In genomic region chr10:62130948-62131347, GRCh38 we compare ENCODE assay signal across 15 cellular contexts.
DNase-seq lines count a peak whose midpoint lies in the region; ATAC-seq, FAIRE-seq and TF ChIP-seq lines count a peak whose summit lies in the region.
"Had no signal": no experiment of that assay in that cellular context is flagged by ENCODE, and none has a peak within 500 bp of the region (broad histone marks: within the 10 kb centered on the region; RNA-seq: fewer than 3 reads in every experiment).

No MANE protein-coding gene starts in this region.

- H3K79me1 ChIP-seq in mesenchymal stem cell (replicated peaks; ENCODE audit: low read length, poor library complexity, severe bottlenecking): no peaks in the 10 kb centered on the region

- H3K27ac ChIP-seq in endothelial cell of umbilical vein (ENCODE audit: insufficient read depth, low read depth, low read length) (peak overlapping the region; percentile 78), mesenchymal stem cell (ENCODE audit: low read length, poor library complexity, severe bottlenecking) (no peak overlapping the region)
- H3K27ac ChIP-seq: suprapubic skin had no signal

- TF ChIP-seq CTCF in BJ (IDR thresholded peaks at IDR 0.05; ENCODE audit: insufficient read depth, low read depth, low read length) (no peak), endothelial cell of umbilical vein (IDR thresholded peaks at IDR 0.05; ENCODE audit: extremely low read depth in 1 of 2, insufficient read depth in 1 of 2, low read depth in 1 of 2, low read length in 2 of 2) (no peak)

- H3K4me3 ChIP-seq in BJ (ENCODE audit: low read depth, low read length): no peak overlapping the region
- H3K4me3 ChIP-seq in endothelial cell of umbilical vein (replicated peaks in 1 of 3; ENCODE audit: insufficient read depth in 1 of 3, low read depth in 1 of 3, low read length in 3 of 3): no peak overlapping the region
- H3K4me3 ChIP-seq in mesenchymal stem cell (ENCODE audit: insufficient read depth in 1 of 2, low read depth in 1 of 2, low read length in 2 of 2): no peak overlapping the region
- H3K4me3 ChIP-seq: suprapubic skin had no signal

- H3K18ac ChIP-seq in mesenchymal stem cell (ENCODE audit: low read depth in 1 of 2, low read length in 2 of 2): no peak overlapping the region

- no peak overlapping the region for H2AK5ac ChIP-seq in mesenchymal stem cell (ENCODE audit: low read length, severe bottlenecking)

- no peak overlapping the region for H3K23ac ChIP-seq in mesenchymal stem cell (ENCODE audit: low read length in 2 of 2)

- dilution Hi-C loops in endothelial cell of umbilical vein (cut with MboI; ENCODE audit: extremely low pct_ligation_motif_present, low sequenced_read_pairs): no loop called here

- H2BK15ac ChIP-seq in mesenchymal stem cell (ENCODE audit: low read depth, poor library complexity, severe bottlenecking): no peak overlapping the region

- H3K9me3 ChIP-seq in endothelial cell of umbilical vein (replicated peaks; ENCODE audit: control insufficient read depth, insufficient read depth, low read length): no peaks in the 10 kb centered on the region
- H3K9me3 ChIP-seq in mesenchymal stem cell (ENCODE audit: control insufficient read depth, low read length): peaks cover 5% of the 10 kb centered on the region
- H3K9me3 ChIP-seq: suprapubic skin had no signal

- H3K4me1 ChIP-seq in endothelial cell of umbilical vein (ENCODE audit: control insufficient read depth, extremely low read depth, insufficient read depth, low read length) (peaks cover 29% of the 10 kb centered on the region), mesenchymal stem cell (ENCODE audit: control insufficient read depth, insufficient read depth, low read depth, low read length) (no peaks in the 10 kb centered on the region)
- H3K4me1 ChIP-seq: suprapubic skin had no signal

- peak; percentile 51 for TF ChIP-seq POLR2A in endothelial cell of umbilical vein (IDR thresholded peaks at IDR 0.05; ENCODE audit: low read depth, low read length)

- H3K9me1 ChIP-seq in endothelial cell of umbilical vein (replicated peaks; ENCODE audit: control insufficient read depth, extremely low read depth, insufficient read depth, low read length): no peaks in the 10 kb centered on the region

- H3K14ac ChIP-seq in mesenchymal stem cell (ENCODE audit: low read length in 2 of 2): no peak overlapping the region

- no peak overlapping the region for H3K4ac ChIP-seq in mesenchymal stem cell (ENCODE audit: low read depth in 1 of 2, low read length in 2 of 2)

- DNase-seq in BJ (ENCODE audit: low read depth) (peak; percentile 85), RKO (ENCODE audit: low spot score) (peak; percentile 30), endothelial cell of umbilical vein (ENCODE audit: low read depth, low spot score) (peak; percentile 99), mesenchymal stem cell (peak; percentile 71), NCI-H345 (lab: John Stamatoyannopoulos, UW) (no peak), cortex of kidney (lab: John Stamatoyannopoulos, UW) (no peak), NCI-H187 treated with DMSO at 0.1 percent for 48 hours (lab: John Stamatoyannopoulos, UW) (no peak)
- DNase-seq: activated CD4-positive, alpha-beta T cell treated with anti-CD3 and anti-CD28 coated beads, Interleukin-2, amount 10 ng/mL, durations not matched to agents 7 days and 5 days; activated naive CD4-positive, alpha-beta T cell treated with anti-CD3 and anti-CD28 coated beads, Interleukin-2, amount 10 ng/mL, durations not matched to agents 7 days and 5 days; kidney glomerular epithelial cell; NCI-H1105; NCI-H774 had no signal

- CTCF ChIA-PET in BJ (lab: Yijun Ruan, JAX) (no interaction called here), endothelial cell of umbilical vein (lab: Charles Lee) (interaction anchor here (0.7 to 1.3 kb wide), 8 partner anchors 12 to 114 kb away, joined by 3 to 14 read pairs (median 3); no protein-coding TSS in a partner anchor)

- peak; percentile 98 for FAIRE-seq in endothelial cell of umbilical vein (lab: Jason Lieb, UNC)
- FAIRE-seq: GM12891 had no signal

- H3K36me3 ChIP-seq in BJ (ENCODE audit: control insufficient read depth, insufficient read depth, low read length) (no peaks in the 10 kb centered on the region), endothelial cell of umbilical vein (ENCODE audit: control insufficient read depth in 2 of 2, extremely low read depth in 1 of 2, insufficient read depth in 2 of 2, low read length in 2 of 2) (no peaks in the 10 kb centered on the region), mesenchymal stem cell (ENCODE audit: control insufficient read depth in 1 of 2, insufficient read depth in 2 of 2, low read depth in 1 of 2, low read length in 2 of 2) (no peaks in the 10 kb centered on the region)
- H3K36me3 ChIP-seq: suprapubic skin had no signal

- H2BK120ac ChIP-seq in mesenchymal stem cell (ENCODE audit: low read depth, low read length): no peak overlapping the region

- intact Hi-C loops in endothelial cell of umbilical vein (cut with micrococcal nuclease): loop anchor here (1.0 to 2.0 kb wide), 10 partner anchors 10 to 294 kb away; partner anchors contain the start of gene ARID5B

- ATAC-seq in GM21526 (IDR thresholded peaks at IDR 0.05; ENCODE audit: low FRiP score, unreplicated experiment): no peak

- H3K27me3 ChIP-seq in BJ (ENCODE audit: control insufficient read depth, insufficient read depth, low read length) (no peaks in the 10 kb centered on the region), endothelial cell of umbilical vein (ENCODE audit: control insufficient read depth in 2 of 2, insufficient read depth in 2 of 2, low read length in 2 of 2) (no peaks in the 10 kb centered on the region), mesenchymal stem cell (ENCODE audit: control insufficient read depth in 1 of 2, insufficient read depth in 1 of 2, low read length in 2 of 2) (no peaks in the 10 kb centered on the region)
- H3K27me3 ChIP-seq: suprapubic skin had no signal

- H2AFZ ChIP-seq in endothelial cell of umbilical vein (ENCODE audit: low read depth, low read length) (peak overlapping the region; percentile 20), mesenchymal stem cell (ENCODE audit: low read depth, low read length) (no peak overlapping the region)

- POLR2A ChIA-PET in BJ (lab: Charles Lee) (interaction anchor here (0.5 kb wide), 1 partner anchor 21 kb away, joined by 3 read pairs; no protein-coding TSS in a partner anchor), endothelial cell of umbilical vein (lab: Charles Lee) (interaction anchor here (1.3 kb wide), 1 partner anchor 48 kb away, joined by 3 read pairs; no protein-coding TSS in a partner anchor)

- H4K20me1 ChIP-seq in endothelial cell of umbilical vein (replicated peaks; ENCODE audit: control insufficient read depth, extremely low read depth, insufficient read depth, low read length): no peaks in the 10 kb centered on the region

- H3K9ac ChIP-seq in endothelial cell of umbilical vein (replicated peaks; ENCODE audit: extremely low read depth, insufficient read depth, low read length): peak overlapping the region; percentile 41
- H3K9ac ChIP-seq in mesenchymal stem cell (ENCODE audit: low read length): no peak overlapping the region

- no peaks in the 10 kb centered on the region for H3K79me2 ChIP-seq in endothelial cell of umbilical vein (ENCODE audit: control insufficient read depth, insufficient read depth, low read length)

- H2BK5ac ChIP-seq in mesenchymal stem cell (ENCODE audit: low read depth, low read length, poor library complexity, severe bottlenecking): no peak overlapping the region

- no TSS peak for BruUV-seq in endothelial cell of umbilical vein (replicated peaks; lab: Mats Ljungman, UMichigan)

- H4K91ac ChIP-seq in mesenchymal stem cell (ENCODE audit: low read length): no peak overlapping the region

- 55% methylated on average over 2 of the region's 3 CpGs for WGBS in mesenchymal stem cell

- H3K4me2 ChIP-seq in endothelial cell of umbilical vein (ENCODE audit: insufficient read depth, low read length) (peak overlapping the region; percentile 62), mesenchymal stem cell (ENCODE audit: low read length, poor library complexity, severe bottlenecking) (no peak overlapping the region)

- no peak overlapping the region for H2BK12ac ChIP-seq in mesenchymal stem cell (ENCODE audit: low read length in 2 of 2)

- H4K8ac ChIP-seq in mesenchymal stem cell (ENCODE audit: low read length): no peak overlapping the region

TF ChIP-seq in endothelial cell of umbilical vein, 7 proteins besides CTCF, POLR2A, EP300 and RAD21:
- TF ChIP-seq FOS (IDR thresholded peaks at IDR 0.05; ENCODE audit: borderline replicate concordance, insufficient read depth, low read length): peak; percentile 96
- peak; percentile 91 for TF ChIP-seq JUN (IDR thresholded peaks at IDR 0.05; ENCODE audit: borderline replicate concordance, insufficient read depth, insufficient read length, low read depth)
- TF ChIP-seq POLR2AphosphoS5 (IDR thresholded peaks at IDR 0.05; ENCODE audit: insufficient read depth, low read depth, low read length): peak; percentile 83
- TF ChIP-seq GATA2 (IDR thresholded peaks at IDR 0.05; ENCODE audit: insufficient read depth, insufficient read length, low read depth, low read length): peak; percentile 66
- TF ChIP-seq EZH2 (IDR thresholded peaks at IDR 0.05; ENCODE audit: borderline replicate concordance, low read depth, low read length, severe bottlenecking): no peak

Comparison
In these comparisons a context has a peak if more than half of its experiments do, and no peak if none do; other contexts are left out.
1. DNase-seq: peak in BJ (single experiment), RKO (single experiment), endothelial cell of umbilical vein (single experiment) and mesenchymal stem cell (single experiment); none in NCI-H345 (single experiment), cortex of kidney (single experiment) and NCI-H187 treated with DMSO at 0.1 percent for 48 hours (single experiment).